ENCODE assay signal across 16 cellular contexts in genomic region chr5:73506459-73506955, GRCh38. TPM values are rescaled to one million over a fixed set of nuclear protein-coding genes. Genes with fewer than 3 reads are reported as not detected.
DNase-seq lines count a peak whose midpoint lies in the region; ATAC-seq and TF ChIP-seq lines count a peak whose summit lies in the region.
"Had no signal": no experiment of that assay in that cellular context is flagged by ENCODE, and none has a peak within 500 bp of the region (broad histone marks: within the 10 kb centered on the region; RNA-seq: fewer than 3 reads in every experiment).

No MANE protein-coding gene starts in this region.

- no peak for DNase-seq in activated T-cell treated with anti-CD3 and anti-CD28 coated beads, Interleukin-2, amount 50 U/mL, for 4 hours
- no peak for DNase-seq in activated T-cell treated with anti-CD3 and anti-CD28 coated beads, Interleukin-2, amount 50 U/mL, for 1 hour
- no peak for DNase-seq in progenitor cell of endocrine pancreas (ENCODE audit: low spot score, unreplicated experiment)
- DNase-seq: activated effector memory CD4-positive, alpha-beta T cell treated with anti-CD3 and anti-CD28 coated beads, Interleukin-2, amount 50 U/mL, for 16 hours; CD8-positive, alpha-beta memory T cell; naive thymus-derived CD8-positive, alpha-beta T cell; NCI-H2029; NCI-H524; PC-3; stimulated activated CD4-positive, alpha-beta T cell treated with anti-CD3 and anti-CD28 coated beads, Interleukin-12 subunit alpha, Interleukin-12 subunit beta, amount 100 ng/mL, for 4 hours; stimulated activated naive CD8-positive, alpha-beta T cell treated with anti-CD3 and anti-CD28 coated beads, Interleukin-15, Interleukin-2, amounts not matched to agents 100 U/mL and 50 U/mL, for 24 hours; uterus had no signal

- ATAC-seq in activated T-cell treated with anti-CD3 and anti-CD28 coated beads, Interleukin-2, amount 50 U/mL, for 4 hours, result peak; percentile 21 to 25
- ATAC-seq in GM21528 (IDR thresholded peaks at IDR 0.05; ENCODE audit: low FRiP score, unreplicated experiment) (no peak), GM19452 (IDR thresholded peaks at IDR 0.05; ENCODE audit: unreplicated experiment) (no peak)
- ATAC-seq: naive thymus-derived CD8-positive, alpha-beta T cell; PC-3; stimulated activated naive CD8-positive, alpha-beta T cell treated with anti-CD3 and anti-CD28 coated beads, Interleukin-15, Interleukin-2, amounts not matched to agents 100 U/mL and 50 U/mL, for 24 hours had no signal

- H3K4me1 Mint-ChIP-seq in activated T-cell treated with anti-CD3 and anti-CD28 coated beads, Interleukin-2, amount 50 U/mL, for 4 hours (ENCODE audit: low read depth), result peaks cover 10% of the 10 kb centered on the region
- H3K4me1 Mint-ChIP-seq in progenitor cell of endocrine pancreas (ENCODE audit: low read depth), result no peaks in the 10 kb centered on the region

- TF ChIP-seq CTCF in VCaP (conservative IDR thresholded peaks at IDR 0.05) (no peak), progenitor cell of endocrine pancreas (IDR thresholded peaks at IDR 0.05; ENCODE audit: unreplicated experiment) (no peak)

- H3K27me3 Mint-ChIP-seq in activated T-cell treated with anti-CD3 and anti-CD28 coated beads, Interleukin-2, amount 50 U/mL, for 4 hours (ENCODE audit: low read depth), result no peaks in the 10 kb centered on the region
- H3K27me3 Mint-ChIP-seq in progenitor cell of endocrine pancreas, result no peaks in the 10 kb centered on the region
- H3K27me3 Mint-ChIP-seq: naive thymus-derived CD8-positive, alpha-beta T cell had no signal

- H3K27ac Mint-ChIP-seq in progenitor cell of endocrine pancreas, result peak overlapping the region; percentile 84

- H3K9me3 Mint-ChIP-seq in activated T-cell treated with anti-CD3 and anti-CD28 coated beads, Interleukin-2, amount 50 U/mL, for 4 hours, result no peaks in the 10 kb centered on the region
- H3K9me3 Mint-ChIP-seq in progenitor cell of endocrine pancreas (ENCODE audit: low read depth), result no peaks in the 10 kb centered on the region
- H3K9me3 Mint-ChIP-seq: CD8-positive, alpha-beta memory T cell; naive thymus-derived CD8-positive, alpha-beta T cell had no signal

- H3K27ac ChIP-seq in VCaP, result peak overlapping the region; percentile 11; the same call in 1 of the 2 replicates
- H3K27ac ChIP-seq: prostate gland, uterus had no signal

- H3K36me3 Mint-ChIP-seq in activated T-cell treated with anti-CD3 and anti-CD28 coated beads, Interleukin-2, amount 50 U/mL, for 4 hours (ENCODE audit: insufficient read depth), result peaks cover 40% of the 10 kb centered on the region
- peaks cover 19% of the 10 kb centered on the region for H3K36me3 Mint-ChIP-seq in progenitor cell of endocrine pancreas (ENCODE audit: insufficient read depth)

- H3K4me3 Mint-ChIP-seq in activated T-cell treated with anti-CD3 and anti-CD28 coated beads, Interleukin-2, amount 50 U/mL, for 4 hours, result no peak overlapping the region
- no peak overlapping the region for H3K4me3 Mint-ChIP-seq in progenitor cell of endocrine pancreas (ENCODE audit: low read depth)
- H3K4me3 Mint-ChIP-seq: CD8-positive, alpha-beta memory T cell; naive thymus-derived CD8-positive, alpha-beta T cell had no signal

RNA-seq across cellular contexts. Expression of gene BTF3, which starts 8.3 kb away (rescaled TPM):
- total RNA-seq in activated T-cell treated with anti-CD3 and anti-CD28 coated beads, Interleukin-2, amount 50 U/mL, for 4 hours, result 1,000 to 10,000 TPM in 2 of 3 donors, 100 to 1,000 TPM in 1; 967 to 1,090 (median 1,019) TPM
- 589 and 604 TPM in 2 replicates for total RNA-seq in progenitor cell of endocrine pancreas

RNA-seq across cellular contexts. Expression of gene FOXD1, which starts 57.9 kb away (rescaled TPM):
- total RNA-seq in activated T-cell treated with anti-CD3 and anti-CD28 coated beads, Interleukin-2, amount 50 U/mL, for 4 hours, result under 1 TPM in 1 of 3 donors, not detected in 2; 0.13 TPM
- 0.19 and 0.29 TPM in 2 replicates for total RNA-seq in progenitor cell of endocrine pancreas
- total RNA-seq: naive thymus-derived CD8-positive, alpha-beta T cell had no signal

RNA-seq across cellular contexts. Expression of gene ANKRA2, which starts 58.9 kb away (rescaled TPM):
- 1 to 10 TPM; 5.5 to 9.8 (median 7.4) TPM for total RNA-seq in activated T-cell treated with anti-CD3 and anti-CD28 coated beads, Interleukin-2, amount 50 U/mL, for 4 hours
- 27.3 and 28.4 TPM in 2 replicates for total RNA-seq in progenitor cell of endocrine pancreas

RNA-seq across cellular contexts. Expression of gene UTP15, which starts 59.0 kb away (rescaled TPM):
- 10 to 100 TPM; 72.9 to 78.1 (median 74.7) TPM for total RNA-seq in activated T-cell treated with anti-CD3 and anti-CD28 coated beads, Interleukin-2, amount 50 U/mL, for 4 hours
- total RNA-seq in progenitor cell of endocrine pancreas, result 20.6 and 21.8 TPM in 2 replicates

Comparison
In these comparisons a context has a peak if more than half of its experiments do, and no peak if none do; other contexts are left out.
1. ATAC-seq: peak in activated T-cell treated with anti-CD3 and anti-CD28 coated beads, Interleukin-2, amount 50 U/mL, for 4 hours (2 of 2); none in GM21528 (single experiment) and GM19452 (single experiment).